In genomic region chr2:172361360-172361759, GRCh38 we compare ENCODE assay signal across 14 cellular contexts.
"Had no signal": no experiment of that assay in that cellular context is flagged by ENCODE, and none has a peak within 500 bp of the region (broad histone marks: within the 10 kb centered on the region; RNA-seq: fewer than 3 reads in every experiment).

No MANE protein-coding gene starts in this region.

- DNase-seq: activated CD4-positive, alpha-beta T cell treated with anti-CD3 and anti-CD28 coated beads, Interleukin-2, amount 50 U/mL, for 1 hour; activated naive CD4-positive, alpha-beta T cell; activated naive CD8-positive, alpha-beta T cell treated with anti-CD3 and anti-CD28 coated beads, Interleukin-2, amount 10 ng/mL, durations not matched to agents 7 days and 5 days; activated T-cell treated with anti-CD3 and anti-CD28 coated beads for 4 hours; effector CD8-positive, alpha-beta T cell; heart right ventricle; mammary epithelial cell; naive thymus-derived CD4-positive, alpha-beta T cell; stimulated activated naive CD8-positive, alpha-beta T cell treated with anti-CD3 and anti-CD28 coated beads, Interleukin-15, Interleukin-2, amounts not matched to agents 100 U/mL and 50 U/mL, for 24 hours; T-cell; T-helper 9 cell had no signal

- H3K9me3 ChIP-seq: gastroesophageal sphincter, heart right ventricle, neutrophil had no signal

- H3K36me3 ChIP-seq: gastroesophageal sphincter, heart right ventricle, neutrophil had no signal

- H3K27ac ChIP-seq: gastroesophageal sphincter, neutrophil, skin epidermis had no signal

- ATAC-seq: gastroesophageal sphincter; naive thymus-derived CD4-positive, alpha-beta T cell; stimulated activated naive CD8-positive, alpha-beta T cell treated with anti-CD3 and anti-CD28 coated beads, Interleukin-15, Interleukin-2, amounts not matched to agents 100 U/mL and 50 U/mL, for 24 hours; T-cell had no signal

- H3K27me3 ChIP-seq: gastroesophageal sphincter, heart right ventricle, neutrophil had no signal

- H3K4me3 ChIP-seq: gastroesophageal sphincter, heart right ventricle, skin epidermis had no signal
